18 cellular contexts compared by ENCODE assay signal in the genomic region with DNA sequence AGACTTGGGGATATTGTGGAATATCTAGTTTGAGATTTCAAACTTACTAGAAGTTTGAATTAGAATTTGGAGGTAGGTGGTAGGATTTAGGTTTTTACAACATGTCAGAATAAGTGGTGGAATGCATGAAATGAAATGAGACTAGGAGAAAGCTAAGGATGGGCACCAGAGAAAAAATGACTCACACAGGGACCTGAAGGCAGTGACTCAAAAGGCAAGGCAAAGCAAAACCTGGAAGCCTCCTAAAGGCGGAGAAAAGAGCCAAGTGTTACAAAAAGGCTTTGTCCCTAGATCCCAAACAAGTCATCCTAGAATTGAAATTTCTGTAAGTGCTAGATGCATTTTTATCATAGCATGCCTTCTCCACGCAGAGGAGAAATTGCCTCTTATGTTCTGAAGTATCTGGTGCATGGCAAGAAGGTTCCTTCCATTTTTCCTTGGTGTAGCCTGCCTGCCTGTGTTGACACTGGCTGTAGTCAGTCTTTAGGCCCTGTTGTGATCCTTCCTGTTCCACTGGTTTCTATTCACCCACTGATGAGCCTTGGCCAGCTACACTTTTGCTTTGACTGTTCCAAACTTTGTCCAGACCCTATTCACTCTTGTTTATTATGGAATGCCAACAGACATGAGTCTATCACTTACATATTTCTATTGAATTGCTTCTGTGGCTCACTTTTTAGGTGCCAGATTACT.
A peak's percentile ranks its signal among the peaks of the same experiment; 100 is the strongest.
DNase-seq lines count a peak whose midpoint lies in the region; ATAC-seq, FAIRE-seq and TF ChIP-seq lines count a peak whose summit lies in the region.
"Had no signal": no experiment of that assay in that cellular context is flagged by ENCODE, and none has a peak within 500 bp of the region (broad histone marks: within the 10 kb centered on the region; RNA-seq: fewer than 3 reads in every experiment).

No MANE protein-coding gene starts in this region.

- H3K4me1 Mint-ChIP-seq in MCF 10A (ENCODE audit: insufficient read depth, unreplicated experiment), result peaks cover 31% of the 10 kb centered on the region

- BruUV-seq in MCF 10A (replicated peaks; lab: Mats Ljungman, UMichigan) (no TSS peak), HepG2 (replicated peaks; lab: Mats Ljungman, UMichigan) (no TSS peak)

- no peaks in the 10 kb centered on the region for H3K36me3 ChIP-seq in HepG2 (replicated peaks in 1 of 2; ENCODE audit: control insufficient read depth in 1 of 2, insufficient read depth in 2 of 2, low read length in 2 of 2)
- H3K36me3 ChIP-seq: ascending aorta, upper lobe of right lung had no signal

- TF ChIP-seq EP300 in HepG2 (IDR thresholded peaks at IDR 0.05; ENCODE audit: low read depth in 2 of 2, low read length in 2 of 2), result no peak
- TF ChIP-seq EP300 in HepG2 (CRISPR knock-in tag; IDR thresholded peaks at IDR 0.05; ENCODE audit: borderline replicate concordance), result no peak

- no peak overlapping the region for H3K9ac ChIP-seq in HepG2 (ENCODE audit: insufficient read depth, low read depth, low read length)

- H3K4me1 ChIP-seq in HepG2 (ENCODE audit: insufficient read depth, low read length), result no peaks in the 10 kb centered on the region
- H3K4me1 ChIP-seq: ascending aorta, upper lobe of right lung had no signal

- ATAC-seq in GM21737 (IDR thresholded peaks at IDR 0.05; ENCODE audit: unreplicated experiment), result no peak
- no peak for ATAC-seq in HepG2
- ATAC-seq: GM12878, upper lobe of right lung had no signal

- peak overlapping the region; percentile 43 for H3K27ac Mint-ChIP-seq in MCF 10A (ENCODE audit: low read depth, unreplicated experiment)
- H3K27ac Mint-ChIP-seq: T-helper 1 cell treated with Interleukin-12 subunit alpha and Interleukin-12 subunit beta and Interleukin-4 antibody, amounts not matched to agents 30 μg/mL and 1 μg/mL, for 36 hours had no signal

- H3K4me3 Mint-ChIP-seq in MCF 10A (ENCODE audit: unreplicated experiment), result no peak overlapping the region
- H3K4me3 Mint-ChIP-seq: T-helper 1 cell treated with Interleukin-12 subunit alpha and Interleukin-12 subunit beta and Interleukin-4 antibody, amounts not matched to agents 30 μg/mL and 1 μg/mL, for 36 hours had no signal

- intact Hi-C loops in MCF 10A (cut with micrococcal nuclease), result no loop called here
- intact Hi-C loops in HepG2 (cut with micrococcal nuclease; ENCODE audit: unreplicated experiment), result no loop called here

- peak; percentile 65 for DNase-seq in AG08395 (ENCODE audit: low spot score)
- DNase-seq in HT1080 (ENCODE audit: low read depth), result peak; percentile 76
- peak; percentile 83 for DNase-seq in MCF 10A (ENCODE audit: unreplicated experiment)
- DNase-seq in iris pigment epithelial cell (ENCODE audit: low read depth), result peak; percentile 60
- no peak for DNase-seq in NCI-H748 (lab: John Stamatoyannopoulos, UW; ENCODE audit: unreplicated experiment)
- no peak for DNase-seq in NCI-H510A (lab: John Stamatoyannopoulos, UW)
- DNase-seq in HepG2 (ENCODE audit: low spot score), result no peak
- DNase-seq: activated CD4-positive, alpha-beta T cell treated with anti-CD3 and anti-CD28 coated beads, Interleukin-2, amount 50 U/mL, for 1 hour; effector memory CD4-positive, alpha-beta T cell; stimulated activated CD4-positive, alpha-beta T cell treated with anti-CD3 and anti-CD28 coated beads, Interleukin-1b, Interleukin-23, amount 100 ng/mL, for 48 hours; upper lobe of right lung had no signal

- H3K9me3 ChIP-seq in HepG2 (ENCODE audit: low read length), result peaks cover 92% of the 10 kb centered on the region
- H3K9me3 ChIP-seq: ascending aorta, upper lobe of right lung had no signal

- no peak for TF ChIP-seq RAD21 in HepG2 (CRISPR knock-in tag; IDR thresholded peaks at IDR 0.05)

- no peaks in the 10 kb centered on the region for H4K20me1 ChIP-seq in HepG2 (ENCODE audit: insufficient read depth, low read length)

- H3K27ac ChIP-seq in HepG2 (ENCODE audit: extremely low read length, insufficient read depth, low read length), result no peak overlapping the region
- H3K27ac ChIP-seq: ascending aorta, HL-60, upper lobe of right lung had no signal

- no peaks in the 10 kb centered on the region for H3K9me3 Mint-ChIP-seq in MCF 10A (ENCODE audit: unreplicated experiment)
- H3K9me3 Mint-ChIP-seq: T-helper 1 cell treated with Interleukin-12 subunit alpha and Interleukin-12 subunit beta and Interleukin-4 antibody, amounts not matched to agents 30 μg/mL and 1 μg/mL, for 36 hours had no signal

- 17% methylated on average over 2 of the region's 2 CpGs for WGBS in HepG2 (ENCODE audit: low lambda C conversion rate)

- no peaks in the 10 kb centered on the region for H3K27me3 Mint-ChIP-seq in MCF 10A (ENCODE audit: insufficient read depth, unreplicated experiment)

- in situ Hi-C loops in HepG2 (cut with HindIII; ENCODE audit: extremely low pct_ligation_motif_present, low pct_unique_long_range_greater_than_20kb), result no loop called here

- no peak for TF ChIP-seq POLR2A in HepG2 (IDR thresholded peaks at IDR 0.05; ENCODE audit: insufficient read depth in 1 of 2, low read depth in 2 of 2, low read length in 2 of 2)

- FAIRE-seq in HepG2 (lab: Jason Lieb, UNC), result no peak
- FAIRE-seq: A204.1, D721Med, GM12878 had no signal

- H3K36me3 Mint-ChIP-seq in MCF 10A (ENCODE audit: insufficient read depth, unreplicated experiment), result no peaks in the 10 kb centered on the region

- H3K27me3 ChIP-seq in HepG2 (ENCODE audit: control insufficient read depth in 1 of 2, insufficient read depth in 2 of 2, low read length in 2 of 2), result no peaks in the 10 kb centered on the region
- H3K27me3 ChIP-seq: ascending aorta, upper lobe of right lung had no signal

- CTCF ChIA-PET in MCF 10A (lab: Yijun Ruan, JAX) (no interaction called here), HepG2 (lab: Yijun Ruan, JAX; ENCODE audit: low intra/inter-chr PET ratio, low total read pairs) (no interaction called here)

- no peak for TF ChIP-seq CTCF in MCF 10A (IDR thresholded peaks at IDR 0.05; ENCODE audit: unreplicated experiment)
- no peak for TF ChIP-seq CTCF in HepG2 (CRISPR knock-in tag; IDR thresholded peaks at IDR 0.05)

- H3K4me2 ChIP-seq in HepG2 (ENCODE audit: low read depth, low read length), result no peak overlapping the region

- POLR2A ChIA-PET in MCF 10A (lab: Yijun Ruan, JAX) (interaction anchor here (1.0 to 1.2 kb wide), 2 partner anchors 10 to 28 kb away, joined by 3 read pairs; no protein-coding TSS in a partner anchor), HepG2 (lab: Yijun Ruan, JAX) (no interaction called here)

- H2AFZ ChIP-seq in HepG2 (ENCODE audit: low read length), result no peak overlapping the region

- H3K79me2 ChIP-seq in HepG2 (ENCODE audit: insufficient read depth, low read length), result no peaks in the 10 kb centered on the region

- no peak overlapping the region for H3K4me3 ChIP-seq in HepG2 (replicated peaks in 1 of 3; ENCODE audit: insufficient read depth in 1 of 3, low read depth in 2 of 3, low read length in 3 of 3)
- H3K4me3 ChIP-seq: ascending aorta, GM12878, upper lobe of right lung had no signal

TF ChIP-seq in HepG2, 621 proteins besides CTCF, POLR2A, EP300 and RAD21:
- TF ChIP-seq, protein P1, sequence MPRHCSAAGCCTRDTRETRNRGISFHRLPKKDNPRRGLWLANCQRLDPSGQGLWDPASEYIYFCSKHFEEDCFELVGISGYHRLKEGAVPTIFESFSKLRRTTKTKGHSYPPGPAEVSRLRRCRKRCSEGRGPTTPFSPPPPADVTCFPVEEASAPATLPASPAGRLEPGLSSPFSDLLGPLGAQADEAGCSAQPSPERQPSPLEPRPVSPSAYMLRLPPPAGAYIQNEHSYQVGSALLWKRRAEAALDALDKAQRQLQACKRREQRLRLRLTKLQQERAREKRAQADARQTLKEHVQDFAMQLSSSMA (CRISPR knock-in tag; IDR thresholded peaks at IDR 0.05), result no peak
- TF ChIP-seq, protein P2, sequence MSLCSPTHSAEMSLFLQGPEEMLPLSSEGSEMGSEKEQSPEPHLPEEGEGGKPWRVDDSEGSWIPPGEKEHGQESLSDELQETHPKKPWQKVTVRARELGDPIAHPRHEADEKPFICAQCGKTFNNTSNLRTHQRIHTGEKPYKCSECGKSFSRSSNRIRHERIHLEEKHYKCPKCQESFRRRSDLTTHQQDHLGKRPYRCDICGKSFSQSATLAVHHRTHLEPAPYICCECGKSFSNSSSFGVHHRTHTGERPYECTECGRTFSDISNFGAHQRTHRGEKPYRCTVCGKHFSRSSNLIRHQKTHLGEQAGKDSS (CRISPR knock-in tag; IDR thresholded peaks at IDR 0.05; ENCODE audit: borderline replicate concordance, low read depth), result no peak
- TF ChIP-seq ZFP1 (CRISPR knock-in tag; IDR thresholded peaks at IDR 0.05), result no peak
- TF ChIP-seq ELF4 (CRISPR knock-in tag; IDR thresholded peaks at IDR 0.05; ENCODE audit: borderline replicate concordance), result no peak
- TF ChIP-seq CBFB (CRISPR knock-in tag; IDR thresholded peaks at IDR 0.05), result no peak
- no peak for TF ChIP-seq ZNF446 (CRISPR knock-in tag; IDR thresholded peaks at IDR 0.05)
- TF ChIP-seq ZNF326 (CRISPR knock-in tag; IDR thresholded peaks at IDR 0.05; ENCODE audit: borderline replicate concordance), result no peak
- TF ChIP-seq FOXK2 (IDR thresholded peaks at IDR 0.05), result no peak
- no peak for TF ChIP-seq ZNF569 (CRISPR knock-in tag; IDR thresholded peaks at IDR 0.05; ENCODE audit: borderline replicate concordance)
- no peak for TF ChIP-seq KAT7 (CRISPR knock-in tag; IDR thresholded peaks at IDR 0.05; ENCODE audit: borderline replicate concordance)
- TF ChIP-seq, protein P3, sequence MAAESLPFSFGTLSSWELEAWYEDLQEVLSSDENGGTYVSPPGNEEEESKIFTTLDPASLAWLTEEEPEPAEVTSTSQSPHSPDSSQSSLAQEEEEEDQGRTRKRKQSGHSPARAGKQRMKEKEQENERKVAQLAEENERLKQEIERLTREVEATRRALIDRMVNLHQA (CRISPR knock-in tag; IDR thresholded peaks at IDR 0.05), result no peak
- TF ChIP-seq NFE2L1 (CRISPR knock-in tag; IDR thresholded peaks at IDR 0.05; ENCODE audit: borderline replicate concordance), result no peak
- no peak for TF ChIP-seq SYNCRIP (IDR thresholded peaks at IDR 0.05; ENCODE audit: insufficient read depth, low read depth, low read length)
- TF ChIP-seq RFX3 (CRISPR knock-in tag; IDR thresholded peaks at IDR 0.05), result no peak
- TF ChIP-seq ZNF431 (CRISPR knock-in tag; IDR thresholded peaks at IDR 0.05; ENCODE audit: borderline replicate concordance, low read depth), result no peak
- TF ChIP-seq MAFK (conservative IDR thresholded peaks at IDR 0.05 in 1 of 2, IDR thresholded peaks at IDR 0.05 in 1 of 2; ENCODE audit: low read length in 2 of 2), result no peak
- TF ChIP-seq HOXD1 (CRISPR knock-in tag; IDR thresholded peaks at IDR 0.05), result no peak
- TF ChIP-seq NCOA2 (CRISPR knock-in tag; IDR thresholded peaks at IDR 0.05), result no peak
- no peak for TF ChIP-seq POLR2AphosphoS2 (IDR thresholded peaks at IDR 0.05; ENCODE audit: low read depth, low read length)
- TF ChIP-seq ZMYM2 (CRISPR knock-in tag; IDR thresholded peaks at IDR 0.05), result no peak

Comparison
In these comparisons a context has a peak if more than half of its experiments do, and no peak if none do; other contexts are left out.
1. DNase-seq: peak in AG08395 (single experiment), HT1080 (single experiment), MCF 10A (single experiment) and iris pigment epithelial cell (single experiment); none in NCI-H748 (single experiment), NCI-H510A (single experiment) and HepG2 (single experiment).